8 cellular contexts compared by ENCODE assay signal in genomic region chr3:149224736-149225594, GRCh38. TPM values are rescaled to one million over a fixed set of nuclear protein-coding genes. Genes with fewer than 3 reads are reported as not detected.
DNase-seq lines count a peak whose midpoint lies in the region; ATAC-seq, FAIRE-seq and TF ChIP-seq lines count a peak whose summit lies in the region.

No MANE protein-coding gene starts in this region.

- BruUV-seq in PC-9 (replicated peaks; lab: Mats Ljungman, UMichigan): TSS peak; percentile 57
- BruUV-seq in MCF 10A (replicated peaks; lab: Mats Ljungman, UMichigan): TSS peak; percentile 100
- BruUV-seq in HepG2 (replicated peaks; lab: Mats Ljungman, UMichigan): TSS peak; percentile 45

- POLR2A ChIA-PET in PC-9 (lab: Charles Lee; ENCODE audit: unreplicated experiment): interaction anchor here (0.6 kb wide), 1 partner anchor 261 kb away, joined by 5 read pairs; no protein-coding TSS in a partner anchor
- POLR2A ChIA-PET in MCF 10A (lab: Yijun Ruan, JAX): interaction anchor here (0.6 to 2.8 kb wide), 14 partner anchors 12 to 1929 kb away, joined by 3 to 41 read pairs (median 4); partner anchors contain the start of gene HPS3
- POLR2A ChIA-PET in HepG2 (lab: Yijun Ruan, JAX): interaction anchor here (0.8 to 7.1 kb wide), 7 partner anchors 10 to 153 kb away, joined by 3 to 65 read pairs (median 4); partner anchors contain the start of genes HPS3 and TM4SF1

- H3K4me3 ChIP-seq in ACC112 (ENCODE audit: low read depth, low read length) (peak overlapping the region; percentile 63), PC-9 (peak overlapping the region; percentile 50), HepG2 (replicated peaks in 1 of 3; ENCODE audit: insufficient read depth in 1 of 3, low read depth in 2 of 3, low read length in 3 of 3) (peak overlapping the region; percentile 44 to 78 (median 64))

- H3K9me3 ChIP-seq in PC-9 (ENCODE audit: insufficient read depth, low read depth) (no peaks in the 10 kb centered on the region), HepG2 (ENCODE audit: low read length) (no peaks in the 10 kb centered on the region)

- peak overlapping the region; percentile 98 for H3K27ac Mint-ChIP-seq in MCF 10A (ENCODE audit: low read depth, unreplicated experiment)

- no peak for TF ChIP-seq RAD21 in HepG2 (CRISPR knock-in tag; IDR thresholded peaks at IDR 0.05)

- H3K36me3 ChIP-seq in ACC112 (ENCODE audit: insufficient read depth, low read length) (no peaks in the 10 kb centered on the region), PC-9 (ENCODE audit: low read depth) (no peaks in the 10 kb centered on the region), HepG2 (replicated peaks in 1 of 2; ENCODE audit: control insufficient read depth in 1 of 2, insufficient read depth in 2 of 2, low read length in 2 of 2) (no peaks in the 10 kb centered on the region)

- intact Hi-C loops in PC-9 (cut with micrococcal nuclease; ENCODE audit: unreplicated experiment) (no loop called here), MCF 10A (cut with micrococcal nuclease) (loop anchor here (2.0 kb wide), 1 partner anchor 44 kb away; no protein-coding TSS in a partner anchor), HepG2 (cut with micrococcal nuclease; ENCODE audit: unreplicated experiment) (loop anchor here (1.0 to 10.0 kb wide), 6 partner anchors 11 to 210 kb away; partner anchors contain the start of gene HPS3)

- H3K9me2 ChIP-seq in PC-9 (ENCODE audit: insufficient read depth): no peaks in the 10 kb centered on the region; the same call in 1 of the 2 replicates

- CTCF ChIA-PET in PC-9 (lab: Charles Lee) (no interaction called here), MCF 10A (lab: Yijun Ruan, JAX) (interaction anchor here (0.5 to 1.0 kb wide), 3 partner anchors 37 to 272 kb away, joined by 3 to 4 read pairs (median 4); no protein-coding TSS in a partner anchor), HepG2 (lab: Yijun Ruan, JAX; ENCODE audit: low intra/inter-chr PET ratio, low total read pairs) (no interaction called here)

- ATAC-seq in GM18511 (IDR thresholded peaks at IDR 0.05; ENCODE audit: unreplicated experiment) (peak; percentile 96), HG02981 (IDR thresholded peaks at IDR 0.05; ENCODE audit: unreplicated experiment) (peak; percentile 93), HepG2 (peak; percentile 84)

- H3K27me3 ChIP-seq in ACC112 (ENCODE audit: insufficient read depth, low read length): no peaks in the 10 kb centered on the region
- H3K27me3 ChIP-seq in PC-9 (ENCODE audit: insufficient read depth, low read depth): no peaks in the 10 kb centered on the region
- H3K27me3 ChIP-seq in HepG2 (ENCODE audit: control insufficient read depth in 1 of 2, insufficient read depth in 2 of 2, low read length in 2 of 2): no peaks in the 10 kb centered on the region; a peak in 1 of 5 replicates

- TF ChIP-seq EP300 in HepG2 (IDR thresholded peaks at IDR 0.05; ENCODE audit: low read depth in 2 of 2, low read length in 2 of 2): peak; percentile 69 to 97; a peak in 3 of 4 replicates
- TF ChIP-seq EP300 in HepG2 (CRISPR knock-in tag; IDR thresholded peaks at IDR 0.05; ENCODE audit: borderline replicate concordance): peak; percentile 88

- FAIRE-seq in HepG2 (lab: Jason Lieb, UNC): peak; percentile 74

- TF ChIP-seq CTCF in PC-9 (conservative IDR thresholded peaks at IDR 0.05): no peak
- TF ChIP-seq CTCF in MCF 10A (IDR thresholded peaks at IDR 0.05; ENCODE audit: unreplicated experiment): no peak
- TF ChIP-seq CTCF in HepG2 (CRISPR knock-in tag; IDR thresholded peaks at IDR 0.05): no peak

- H3K9ac ChIP-seq in HepG2 (ENCODE audit: insufficient read depth, low read depth, low read length): peak overlapping the region; percentile 96

- peak overlapping the region; percentile 99 for H3K27ac ChIP-seq in ACC112 (ENCODE audit: low read depth, low read length)
- peak overlapping the region; percentile 85 for H3K27ac ChIP-seq in PC-9
- H3K27ac ChIP-seq in HepG2 (ENCODE audit: extremely low read length, insufficient read depth, low read length): peak overlapping the region; percentile 99
- H3K27ac ChIP-seq in substantia nigra (ENCODE audit: low read depth, low read length, poor library complexity, severe bottlenecking): peak overlapping the region; percentile 52

- peaks cover 6% of the 10 kb centered on the region; the same call in 1 of the 2 replicates for H3F3A ChIP-seq in PC-9 (ENCODE audit: insufficient read depth, low read depth)

- no peaks in the 10 kb centered on the region for H3K27me3 Mint-ChIP-seq in MCF 10A (ENCODE audit: insufficient read depth, unreplicated experiment)

- H3K36me3 Mint-ChIP-seq in MCF 10A (ENCODE audit: insufficient read depth, unreplicated experiment): no peaks in the 10 kb centered on the region

- peak; percentile 66 to 74 for TF ChIP-seq POLR2A in HepG2 (IDR thresholded peaks at IDR 0.05; ENCODE audit: insufficient read depth in 1 of 2, low read depth in 2 of 2, low read length in 2 of 2)

- H3K4me1 ChIP-seq in ACC112 (ENCODE audit: control insufficient read depth, insufficient read depth, low read length, unreplicated experiment) (peaks cover 31% of the 10 kb centered on the region), PC-9 (replicated peaks; ENCODE audit: insufficient read depth) (peaks cover 20% of the 10 kb centered on the region), HepG2 (ENCODE audit: insufficient read depth, low read length) (peaks cover 58% of the 10 kb centered on the region)

- no peaks in the 10 kb centered on the region for H3K9me3 Mint-ChIP-seq in MCF 10A (ENCODE audit: unreplicated experiment)

- H3K4me2 ChIP-seq in PC-9: peak overlapping the region; percentile 71
- H3K4me2 ChIP-seq in HepG2 (ENCODE audit: low read depth, low read length): peak overlapping the region; percentile 96

- under 1% methylated on average over 9 of the region's 9 CpGs for WGBS in HepG2 (ENCODE audit: low lambda C conversion rate)

- in situ Hi-C loops in HepG2 (cut with HindIII; ENCODE audit: extremely low pct_ligation_motif_present, low pct_unique_long_range_greater_than_20kb): no loop called here

- H3K79me2 ChIP-seq in ACC112 (ENCODE audit: control insufficient read depth, insufficient read depth, low read length, unreplicated experiment) (no peaks in the 10 kb centered on the region), PC-9 (ENCODE audit: low read depth) (no peaks in the 10 kb centered on the region), HepG2 (ENCODE audit: insufficient read depth, low read length) (peaks cover 37% of the 10 kb centered on the region)

- peaks cover 18% of the 10 kb centered on the region for H3K4me1 Mint-ChIP-seq in MCF 10A (ENCODE audit: insufficient read depth, unreplicated experiment)

- peak overlapping the region; percentile 91 for H2AFZ ChIP-seq in ACC112 (ENCODE audit: low read length, unreplicated experiment)
- peak overlapping the region; percentile 68 for H2AFZ ChIP-seq in PC-9
- no peak overlapping the region for H2AFZ ChIP-seq in HepG2 (ENCODE audit: low read length)

- H3K4me3 Mint-ChIP-seq in MCF 10A (ENCODE audit: unreplicated experiment): peak overlapping the region; percentile 84

- DNase-seq in PC-9 (peak; percentile 34 to 90), MCF 10A (ENCODE audit: unreplicated experiment) (peak; percentile 87), HepG2 (ENCODE audit: low spot score) (peak; percentile 98), substantia nigra (lab: John Stamatoyannopoulos, UW) (no peak), cerebellar nuclear complex (lab: John Stamatoyannopoulos, UW) (no peak)

- H4K20me1 ChIP-seq in PC-9 (ENCODE audit: insufficient read depth): no peaks in the 10 kb centered on the region
- H4K20me1 ChIP-seq in HepG2 (ENCODE audit: insufficient read depth, low read length): no peaks in the 10 kb centered on the region

TF ChIP-seq in HepG2, 621 proteins besides CTCF, POLR2A, EP300 and RAD21 (continues in another document):
- TF ChIP-seq SNAPC2 (CRISPR knock-in tag; IDR thresholded peaks at IDR 0.05) (peak; percentile 59; the same call in 1 of the 2 replicates), CBFB (CRISPR knock-in tag; IDR thresholded peaks at IDR 0.05) (peak; percentile 63; the same call in 1 of the 2 replicates)

RNA-seq across cellular contexts. Expression of gene CP, which starts 3.3 kb away (rescaled TPM):
- total RNA-seq in PC-9 (2021) (0.28 TPM in 1 of 2 replicates, not detected in the other), MCF 10A (2022) (0.37 TPM in 1 of 2 replicates, not detected in the other), HepG2 (2016; rRNA removed; fragmentation: Illumina TruSeq; extraction: Trizol) (21.1 and 42.6 TPM in 2 replicates)
- total RNA-seq in HepG2 (2016; cell fraction: cytosol; rRNA removed; fragmentation: Illumina TruSeq; extraction: Trizol; ENCODE audit: low read depth): 2.7 and 3.7 TPM in 2 replicates
- 18.7 and 40.2 TPM in 2 replicates for total RNA-seq in HepG2 (2016; cell fraction: insoluble cytoplasmic fraction; rRNA removed; fragmentation: Illumina TruSeq; extraction: Trizol)
- 4.1 and 6.2 TPM in 2 replicates for total RNA-seq in HepG2 (2016; cell fraction: membrane; rRNA removed; fragmentation: Illumina TruSeq; extraction: Trizol)
- 45.7 and 53.7 TPM in 2 replicates for total RNA-seq in HepG2 (2016; cell fraction: nucleus; rRNA removed; fragmentation: Illumina TruSeq; extraction: Trizol)
- polyA plus RNA-seq in HepG2 (2011; rRNA removed): 789 and 863 TPM in 2 replicates
- polyA plus RNA-seq in HepG2 (2011; cell fraction: cytosol; rRNA removed): 278 and 600 TPM in 2 replicates
- 526 and 705 TPM in 2 replicates for polyA plus RNA-seq in HepG2 (2011; cell fraction: nucleus; rRNA removed)
- 608 and 681 TPM in 2 replicates for polyA plus RNA-seq in HepG2 (2012)
- 1.5 and 2.7 TPM in 2 replicates for polyA plus RNA-seq in HepG2 (2016; cell fraction: cytosol; fragmentation: Illumina TruSeq; extraction: Trizol; ENCODE audit: low read depth)
- 11.2 and 15.8 TPM in 2 replicates for polyA plus RNA-seq in HepG2 (2016; cell fraction: insoluble cytoplasmic fraction; fragmentation: Illumina TruSeq; extraction: Trizol; ENCODE audit: low read depth)
- polyA plus RNA-seq in HepG2 (2016; cell fraction: membrane; fragmentation: Illumina TruSeq; extraction: Trizol; ENCODE audit: low read depth): 2.8 and 3.1 TPM in 2 replicates
- 53.4 and 55.4 TPM in 2 replicates for polyA plus RNA-seq in HepG2 (2016; cell fraction: nucleus; fragmentation: Illumina TruSeq; extraction: Trizol; ENCODE audit: insufficient read depth, low read depth)
- polyA minus RNA-seq in HepG2 (2011; rRNA and poly(A)+ RNA removed; ENCODE audit: low replicate concordance): 0.56 and 444 TPM in 2 replicates
- 644 and 1,215 TPM in 2 replicates for polyA minus RNA-seq in HepG2 (2011; cell fraction: cytosol; rRNA and poly(A)+ RNA removed)
- 1,123 and 1,795 TPM in 2 replicates for polyA minus RNA-seq in HepG2 (2011; cell fraction: nucleus; rRNA and poly(A)+ RNA removed)

Comparison
In these comparisons a context has a peak if more than half of its experiments do, and no peak if none do; other contexts are left out.
1. DNase-seq: peak in PC-9 (2 of 2), MCF 10A (single experiment) and HepG2 (single experiment); none in substantia nigra (0 of 49) and cerebellar nuclear complex (0 of 2).
2. Peak in every context shown above with its lines, with median percentiles within 50 percentile points of each other: H3K27ac ChIP-seq, H3K4me3 ChIP-seq and ATAC-seq.